8 cellular contexts compared by ENCODE assay signal in the genomic region with DNA sequence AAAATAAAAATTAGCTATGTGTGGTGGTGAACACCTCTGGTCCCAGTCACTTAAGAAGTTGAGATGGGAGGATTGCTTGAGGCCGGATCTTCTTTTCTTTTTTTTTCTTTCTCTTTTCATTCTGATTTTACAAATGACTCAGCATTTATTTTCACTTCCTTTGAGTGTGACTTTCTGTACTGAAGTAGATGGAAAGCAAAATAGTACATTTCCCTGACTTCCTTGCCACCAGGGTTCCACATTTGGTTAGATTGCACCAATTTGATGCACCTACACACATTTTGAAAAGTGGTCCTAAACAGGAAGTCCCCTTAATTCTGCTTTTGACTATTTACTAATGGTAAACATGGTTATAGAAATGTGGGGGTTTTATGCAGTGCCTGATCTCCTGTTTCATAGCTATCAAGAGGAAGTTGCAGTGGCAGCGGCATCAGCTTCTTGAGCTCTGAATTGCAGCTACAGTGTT. TPM values are rescaled to one million over a fixed set of nuclear protein-coding genes. Genes with fewer than 3 reads are reported as not detected.
DNase-seq lines count a peak whose midpoint lies in the region; ATAC-seq lines count a peak whose summit lies in the region.

No MANE protein-coding gene starts in this region.

- DNase-seq in LHCN-M2 (ENCODE audit: low read depth) (peak; percentile 5), dermis blood vessel endothelial cell (peak; percentile 22), DMS 273 treated with DMSO at 0.1 percent for 48 hours (lab: John Stamatoyannopoulos, UW) (no peak), DMS79 (lab: John Stamatoyannopoulos, UW) (no peak), NCI-H2029 (lab: John Stamatoyannopoulos, UW) (no peak), retina (no peak)

- ATAC-seq in GM18511 (IDR thresholded peaks at IDR 0.05; ENCODE audit: unreplicated experiment) (peak; percentile 98), GM21786 (IDR thresholded peaks at IDR 0.05; ENCODE audit: unreplicated experiment) (peak; percentile 94)

RNA-seq across cellular contexts. Expression of a gene that starts 13.0 kb away (rescaled TPM):
- total RNA-seq in LHCN-M2 (2014; rRNA removed) (22.0 and 23.2 TPM in 2 replicates), dermis blood vessel endothelial cell (29.9 and 30.1 TPM in 2 replicates)
- polyA plus RNA-seq in LHCN-M2 (2012) = 5.5 TPM

RNA-seq across cellular contexts. Expression of a gene that starts 35.3 kb away (rescaled TPM):
- total RNA-seq in LHCN-M2 (2014; rRNA removed) = 1.1 and 2.2 TPM in 2 replicates
- not detected for polyA plus RNA-seq in LHCN-M2 (2012)
- total RNA-seq in dermis blood vessel endothelial cell = not detected in 2 replicates

Comparison
In these comparisons a context has a peak if more than half of its experiments do, and no peak if none do; other contexts are left out.
1. DNase-seq: peak in LHCN-M2 (single experiment) and dermis blood vessel endothelial cell (single experiment); none in DMS 273 treated with DMSO at 0.1 percent for 48 hours (single experiment), DMS79 (single experiment), NCI-H2029 (single experiment) and retina (single experiment).